Comparison of ENCODE assay signal across 10 cellular contexts in genomic region chr22:37930270-37930951, GRCh38. TPM values are rescaled to one million over a fixed set of nuclear protein-coding genes. Genes with fewer than 3 reads are reported as not detected.
A peak's percentile ranks its signal among the peaks of the same experiment; 100 is the strongest.
DNase-seq lines count a peak whose midpoint lies in the region; ATAC-seq, FAIRE-seq and TF ChIP-seq lines count a peak whose summit lies in the region.
"Had no signal": no experiment of that assay in that cellular context is flagged by ENCODE, and none has a peak within 500 bp of the region (broad histone marks: within the 10 kb centered on the region; RNA-seq: fewer than 3 reads in every experiment).

No MANE protein-coding gene starts in this region.

- H3K36me3 ChIP-seq in bronchial epithelial cell (ENCODE audit: control insufficient read depth, insufficient read depth, low read length): peaks cover 65% of the 10 kb centered on the region

- no peak overlapping the region for H3K4me3 Mint-ChIP-seq in CD4-positive, alpha-beta T cell
- no peak overlapping the region for H3K4me3 Mint-ChIP-seq in HFFc6

- H3K4me1 Mint-ChIP-seq in CD4-positive, alpha-beta T cell (ENCODE audit: low read depth): peaks cover 11% of the 10 kb centered on the region
- peaks cover 27% of the 10 kb centered on the region for H3K4me1 Mint-ChIP-seq in HFFc6 (ENCODE audit: low read depth)

- POLR2A ChIA-PET in CD4-positive, alpha-beta T cell (lab: Charles Lee): interaction anchor here (0.7 to 1.2 kb wide), 2 partner anchors 23 to 24 kb away, joined by 3 to 4 read pairs; partner anchors contain the start of gene MICALL1

- no peak overlapping the region for H3K4me3 ChIP-seq in bronchial epithelial cell (ENCODE audit: low read depth, low read length)

- intact Hi-C loops in CD4-positive, alpha-beta T cell (cut with DNase I, micrococcal nuclease): loop anchor here in 1 of 2 experiments (5.0 kb wide), 1 partner anchor 43 kb away; no protein-coding TSS in a partner anchor

- ATAC-seq in CD4-positive, alpha-beta T cell (ENCODE audit: poor library complexity): no peak

- H3K27me3 Mint-ChIP-seq in CD4-positive, alpha-beta T cell: no peaks in the 10 kb centered on the region
- H3K27me3 Mint-ChIP-seq in HFFc6 (ENCODE audit: insufficient read depth): no peaks in the 10 kb centered on the region; the same call in none of the 2 replicates

- no peak for FAIRE-seq in bronchial epithelial cell (lab: Jason Lieb, UNC)

- H3K27ac Mint-ChIP-seq in CD4-positive, alpha-beta T cell: no peak overlapping the region
- peak overlapping the region; percentile 57 for H3K27ac Mint-ChIP-seq in HFFc6

- no peaks in the 10 kb centered on the region for H3K27me3 ChIP-seq in CD4-positive, alpha-beta T cell (ENCODE audit: control insufficient read depth, insufficient read depth, low read length)
- no peaks in the 10 kb centered on the region for H3K27me3 ChIP-seq in bronchial epithelial cell (ENCODE audit: control insufficient read depth, insufficient read depth, low read length)

- no peaks in the 10 kb centered on the region for H3K9me3 ChIP-seq in CD4-positive, alpha-beta T cell (ENCODE audit: control insufficient read depth, low read length)

- DNase-seq in CD4-positive, alpha-beta T cell: no peak
- peak; percentile 14 for DNase-seq in HFFc6
- DNase-seq in bronchial epithelial cell (ENCODE audit: low read depth): no peak
- DNase-seq in myocyte (ENCODE audit: low read depth): peak; percentile 48
- no peak for DNase-seq in dedifferentiated amniotic fluid mesenchymal stem cell (ENCODE audit: extremely low spot score)
- no peak for DNase-seq in SIG-M5 (lab: John Stamatoyannopoulos, UW)
- no peak for DNase-seq in stimulated activated CD4-positive, alpha-beta T cell treated with anti-CD3 and anti-CD28 coated beads, Interleukin-12 subunit alpha, Interleukin-12 subunit beta, amount 100 ng/mL, for 4 hours
- DNase-seq in ureter (ENCODE audit: low spot score): no peak

- no peak for TF ChIP-seq CTCF in CD4-positive, alpha-beta T cell (IDR thresholded peaks at IDR 0.05)
- TF ChIP-seq CTCF in HFFc6 (IDR thresholded peaks at IDR 0.05): peak; percentile 76
- TF ChIP-seq CTCF in bronchial epithelial cell (IDR thresholded peaks at IDR 0.05; ENCODE audit: insufficient read depth, low read length, severe bottlenecking): peak; percentile 51

- H3K27ac ChIP-seq in CD4-positive, alpha-beta T cell (ENCODE audit: low read depth, low read length): peak overlapping the region; percentile 21
- H3K27ac ChIP-seq: HL-60 had no signal

- CTCF ChIA-PET in CD4-positive, alpha-beta T cell (lab: Charles Lee): interaction anchor here (2.2 kb wide), 1 partner anchor 24 kb away, joined by 7 read pairs; the partner anchor contains the start of gene MICALL1

- H3K36me3 Mint-ChIP-seq in CD4-positive, alpha-beta T cell (ENCODE audit: low read depth): peaks cover 35% of the 10 kb centered on the region
- H3K36me3 Mint-ChIP-seq in HFFc6 (ENCODE audit: low read depth): peaks cover 14% of the 10 kb centered on the region

- no peaks in the 10 kb centered on the region for H3K9me3 Mint-ChIP-seq in CD4-positive, alpha-beta T cell
- H3K9me3 Mint-ChIP-seq in HFFc6: no peaks in the 10 kb centered on the region

RNA-seq across cellular contexts. Expression of gene C22orf23, which starts 23.0 kb away (rescaled TPM):
- total RNA-seq in CD4-positive, alpha-beta T cell: not detected
- under 1 TPM; 0.43 to 0.73 (median 0.54) TPM for total RNA-seq in HFFc6 (2021; fragmentation: NEBNext Ultra II Directional; extraction: Animal tissue kit (Norgen Biotek cat#: 25700))
- total RNA-seq in bronchial epithelial cell: not detected in 2 replicates
- 0.53 and 0.62 TPM in 2 replicates for total RNA-seq in myocyte
- 7.4 TPM for polyA plus RNA-seq in myocyte (2012)
- not detected for total RNA-seq in ureter

RNA-seq across cellular contexts. Expression of gene POLR2F, which starts 23.1 kb away (rescaled TPM):
- total RNA-seq in CD4-positive, alpha-beta T cell: 10 to 100 TPM; 20.2 to 21.1 TPM
- total RNA-seq in HFFc6 (2021; fragmentation: NEBNext Ultra II Directional; extraction: Animal tissue kit (Norgen Biotek cat#: 25700)): 100 to 1,000 TPM in 4 of 6 experiments, 10 to 100 TPM in 2; 91.6 to 130 (median 107) TPM
- total RNA-seq in bronchial epithelial cell: 23.7 and 41.0 TPM in 2 replicates
- total RNA-seq in myocyte: 40.9 and 43.5 TPM in 2 replicates
- 141 TPM for polyA plus RNA-seq in myocyte (2012)
- total RNA-seq in ureter: 49.5 TPM

RNA-seq across cellular contexts. Expression of gene MICALL1, which starts 24.3 kb away (rescaled TPM):
- 10 to 100 TPM; 16.9 to 20.7 TPM for total RNA-seq in CD4-positive, alpha-beta T cell
- total RNA-seq in HFFc6 (2021; fragmentation: NEBNext Ultra II Directional; extraction: Animal tissue kit (Norgen Biotek cat#: 25700)): 10 to 100 TPM; 37.7 to 46.5 (median 40.5) TPM
- total RNA-seq in bronchial epithelial cell (143 and 201 TPM in 2 replicates), myocyte (51.6 and 69.1 TPM in 2 replicates), ureter (80.2 TPM)
- polyA plus RNA-seq in myocyte (2012): 104 TPM

RNA-seq across cellular contexts. Expression of gene SOX10, which starts 53.9 kb away (rescaled TPM):
- total RNA-seq in CD4-positive, alpha-beta T cell: not detected
- total RNA-seq in HFFc6 (2021; fragmentation: NEBNext Ultra II Directional; extraction: Animal tissue kit (Norgen Biotek cat#: 25700)): not detected
- total RNA-seq in bronchial epithelial cell (not detected in 2 replicates), myocyte (not detected in 2 replicates), ureter (1.0 TPM)
- 0.09 TPM for polyA plus RNA-seq in myocyte (2012)
- total RNA-seq: dermis microvascular lymphatic vessel endothelial cell had no signal

Comparison
In these comparisons a context has a peak if more than half of its experiments do, and no peak if none do; other contexts are left out.
1. DNase-seq: peak in HFFc6 (single experiment) and myocyte (single experiment); none in CD4-positive, alpha-beta T cell (0 of 10), bronchial epithelial cell (single experiment), dedifferentiated amniotic fluid mesenchymal stem cell (single experiment), SIG-M5 (single experiment), stimulated activated CD4-positive, alpha-beta T cell treated with anti-CD3 and anti-CD28 coated beads, Interleukin-12 subunit alpha, Interleukin-12 subunit beta, amount 100 ng/mL, for 4 hours (single experiment) and ureter (single experiment).